8 cellular contexts compared by ENCODE assay signal in the genomic region with DNA sequence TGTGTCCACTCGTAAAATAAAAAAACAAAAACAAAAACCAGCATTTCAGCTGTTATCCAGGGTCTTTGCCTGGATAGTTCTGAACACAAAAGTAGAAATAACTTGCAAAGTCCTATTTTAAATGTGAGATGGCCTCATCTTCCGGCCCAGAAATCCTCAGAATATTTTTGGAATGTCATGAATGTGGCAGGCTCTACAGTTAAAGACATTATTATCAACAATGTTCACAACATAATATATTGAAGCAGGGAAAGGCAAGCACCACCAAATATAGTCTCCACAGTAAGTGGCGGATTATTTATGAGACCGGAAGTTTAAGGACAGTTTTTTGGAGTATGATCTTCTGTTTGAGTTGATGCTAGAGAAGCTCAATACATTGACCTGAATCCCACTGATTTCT. TPM values are rescaled to one million over a fixed set of nuclear protein-coding genes. Genes with fewer than 3 reads are reported as not detected.
DNase-seq lines count a peak whose midpoint lies in the region; ATAC-seq, FAIRE-seq and TF ChIP-seq lines count a peak whose summit lies in the region.

No MANE protein-coding gene starts in this region.

- TF ChIP-seq POLR2A in A549 (IDR thresholded peaks at IDR 0.05; ENCODE audit: low read length) (no peak), testis (IDR thresholded peaks at IDR 0.05) (no peak)

- peak overlapping the region; percentile 100 for H3K4me2 ChIP-seq in A549

- TF ChIP-seq RAD21 in A549 (conservative IDR thresholded peaks at IDR 0.05 in 1 of 2, IDR thresholded peaks at IDR 0.05 in 1 of 2), result no peak

- H3K9me3 Mint-ChIP-seq in HFFc6, result no peaks in the 10 kb centered on the region
- no peaks in the 10 kb centered on the region for H3K9me3 Mint-ChIP-seq in brain

- 89% methylated on average over 4 of the region's 4 CpGs for WGBS in A549 (ENCODE audit: missing lambda C conversion rate)
- no CpG with 5 or more reads among the region's 4 CpGs for WGBS in mesodermal cell (ENCODE audit: insufficient coverage in 2 of 2), 2 experiments
- 55% methylated on average over 4 of the region's 4 CpGs for WGBS in testis, 2 donors

- H3K36me3 ChIP-seq in mesodermal cell (ENCODE audit: control insufficient read depth, insufficient read depth, low read length) (peaks cover 13% of the 10 kb centered on the region), testis (ENCODE audit: low read depth, missing control alignments) (no peaks in the 10 kb centered on the region)

- ATAC-seq in A549, result no peak
- ATAC-seq in GM18520 (IDR thresholded peaks at IDR 0.05; ENCODE audit: unreplicated experiment), result no peak

- intact Hi-C loops in testis (cut with DNase I; ENCODE audit: low total_unique reads), result no loop called here

- H3K4me1 Mint-ChIP-seq in HFFc6 (ENCODE audit: low read depth) (peaks cover 38% of the 10 kb centered on the region), brain (peaks cover 48% of the 10 kb centered on the region)

- peaks cover 21% of the 10 kb centered on the region for H3K36me3 Mint-ChIP-seq in HFFc6 (ENCODE audit: low read depth)
- peaks cover 3% of the 10 kb centered on the region for H3K36me3 Mint-ChIP-seq in brain

- H3K27ac ChIP-seq in A549 (peak overlapping the region; percentile 86 to 93; a peak in 4 of 6 replicates), mesodermal cell (ENCODE audit: low read depth, low read length, severe bottlenecking) (peak overlapping the region; percentile 97), testis (no peak overlapping the region)

- H3K27ac Mint-ChIP-seq in HFFc6, result peak overlapping the region; percentile 93
- peak overlapping the region in 4 of 5 experiments; percentile 19 to 97 (median 90) for H3K27ac Mint-ChIP-seq in brain

- peaks cover 2% of the 10 kb centered on the region; the same call in 1 of the 2 replicates for H3K27me3 Mint-ChIP-seq in HFFc6 (ENCODE audit: insufficient read depth)
- peaks cover 5% of the 10 kb centered on the region for H3K27me3 Mint-ChIP-seq in brain

- H3K9me3 ChIP-seq in A549 (no peaks in the 10 kb centered on the region), mesodermal cell (ENCODE audit: control insufficient read depth, low read length) (no peaks in the 10 kb centered on the region), testis (no peaks in the 10 kb centered on the region)

- DNase-seq in A549 (ENCODE audit: low read depth in 1 of 2, low spot score in 1 of 2) (no peak), HFFc6 (peak; percentile 61), testis (no peak), GM19238 (ENCODE audit: insufficient read length, low spot score) (no peak)
- no peak for DNase-seq in stimulated activated CD4-positive, alpha-beta T cell treated with anti-CD3 and anti-CD28 coated beads, Interleukin-4, amount 100 ng/mL, for 4 hours

- H3K4me1 ChIP-seq in A549 (peaks cover 26% of the 10 kb centered on the region), mesodermal cell (ENCODE audit: control insufficient read depth, insufficient read depth, low read length, poor library complexity, severe bottlenecking) (peaks cover 21% of the 10 kb centered on the region), testis (peaks cover 17% of the 10 kb centered on the region)

- no peak for FAIRE-seq in A549 (lab: Jason Lieb, UNC)

- H3K27me3 ChIP-seq in testis, result no peaks in the 10 kb centered on the region

- POLR2A ChIA-PET in A549 (lab: Yijun Ruan, JAX), result no interaction called here

- TF ChIP-seq CTCF in A549 (IDR thresholded peaks at IDR 0.05), result no peak
- TF ChIP-seq CTCF in HFFc6 (IDR thresholded peaks at IDR 0.05), result no peak
- no peak for TF ChIP-seq CTCF in brain (conservative IDR thresholded peaks at IDR 0.05)
- TF ChIP-seq CTCF in testis (IDR thresholded peaks at IDR 0.05), result no peak

- peak overlapping the region; percentile 87 for H3K4me3 Mint-ChIP-seq in HFFc6
- H3K4me3 Mint-ChIP-seq in brain, result peak overlapping the region; percentile 74 to 91 (median 87)

- no peak for TF ChIP-seq EP300 in A549 (IDR thresholded peaks at IDR 0.05)

- CTCF ChIA-PET in A549 (lab: Yijun Ruan, JAX), result interaction anchor here (0.7 to 1.1 kb wide), 3 partner anchors 38 to 71 kb away, joined by 3 to 4 read pairs (median 3); no protein-coding TSS in a partner anchor

- H3K4me3 ChIP-seq in A549 (no peak overlapping the region), mesodermal cell (ENCODE audit: extremely low read depth, insufficient read depth, low read length, poor library complexity, severe bottlenecking) (peak overlapping the region; percentile 92), testis (no peak overlapping the region)

TF ChIP-seq in A549, 52 proteins besides CTCF, POLR2A, EP300 and RAD21:
- no peak for TF ChIP-seq POLR2AphosphoS2 (conservative IDR thresholded peaks at IDR 0.05; ENCODE audit: low read length)
- no peak for TF ChIP-seq ZC3H11A (IDR thresholded peaks at IDR 0.05)
- TF ChIP-seq BHLHE40 (IDR thresholded peaks at IDR 0.05; ENCODE audit: low read depth, low read length), result no peak
- TF ChIP-seq, protein P1, sequence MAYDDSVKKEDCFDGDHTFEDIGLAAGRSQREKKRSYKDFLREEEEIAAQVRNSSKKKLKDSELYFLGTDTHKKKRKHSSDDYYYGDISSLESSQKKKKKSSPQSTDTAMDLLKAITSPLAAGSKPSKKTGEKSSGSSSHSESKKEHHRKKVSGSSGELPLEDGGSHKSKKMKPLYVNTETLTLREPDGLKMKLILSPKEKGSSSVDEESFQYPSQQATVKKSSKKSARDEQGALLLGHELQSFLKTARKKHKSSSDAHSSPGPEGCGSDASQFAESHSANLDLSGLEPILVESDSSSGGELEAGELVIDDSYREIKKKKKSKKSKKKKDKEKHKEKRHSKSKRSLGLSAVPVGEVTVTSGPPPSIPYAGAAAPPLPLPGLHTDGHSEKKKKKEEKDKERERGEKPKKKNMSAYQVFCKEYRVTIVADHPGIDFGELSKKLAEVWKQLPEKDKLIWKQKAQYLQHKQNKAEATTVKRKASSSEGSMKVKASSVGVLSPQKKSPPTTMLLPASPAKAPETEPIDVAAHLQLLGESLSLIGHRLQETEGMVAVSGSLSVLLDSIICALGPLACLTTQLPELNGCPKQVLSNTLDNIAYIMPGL (CRISPR knock-in tag; IDR thresholded peaks at IDR 0.05; ENCODE audit: borderline replicate concordance), result no peak
- TF ChIP-seq RARB (CRISPR knock-in tag; IDR thresholded peaks at IDR 0.05), result no peak
- no peak for TF ChIP-seq NR3C1 (IDR thresholded peaks at IDR 0.05)
- TF ChIP-seq SREBF2 (IDR thresholded peaks at IDR 0.05), result no peak

RNA-seq across cellular contexts. Expression of a gene that starts 1.2 kb away (rescaled TPM):
- polyA plus RNA-seq in A549 (2011; rRNA removed) (15.8 and 20.4 TPM in 2 replicates), A549 (2017; fragmentation: RNase III; extraction: RNeasy Plus Mini Kit Qiagen cat#74134 plus additional on column Dnase treatment) (10.9 to 12.0 TPM (median 11.1 TPM) in 3 replicates), brain (ENCODE audit: insufficient read depth, low read depth, low replicate concordance) (76.7 TPM), testis (ENCODE audit: insufficient read depth, low read depth, low replicate concordance) (20.2 TPM)
- 13.6 and 17.1 TPM in 2 replicates for polyA plus RNA-seq in A549 (2012; cell fraction: cytosol; rRNA removed)
- 11.3 and 12.8 TPM in 2 replicates for polyA plus RNA-seq in A549 (2012; cell fraction: nucleus; rRNA removed)
- 19.5 and 22.3 TPM in 2 replicates for polyA minus RNA-seq in A549 (2011; rRNA and poly(A)+ RNA removed)
- 100 to 1,000 TPM in 1 of 6 experiments, 10 to 100 TPM in 5; 72.4 to 118 (median 88.4) TPM for total RNA-seq in HFFc6 (2021; fragmentation: NEBNext Ultra II Directional; extraction: Animal tissue kit (Norgen Biotek cat#: 25700))
- 50.5 TPM for polyA plus RNA-seq in mesodermal cell (2013, experiment 1 of 2)
- 50.3 TPM for polyA plus RNA-seq in mesodermal cell (2013, experiment 2 of 2)
- 10 to 100 TPM; 14.6 to 26.6 TPM for total RNA-seq in testis

Comparison
In these comparisons a context has a peak if more than half of its experiments do, and no peak if none do; other contexts are left out.
1. H3K27ac ChIP-seq: peak in A549 (2 of 2) and mesodermal cell (single experiment); none in testis (0 of 2).